Comparison of ENCODE assay signal across 1 cellular context in genomic region chr5:177430146-177430951, GRCh38.
TF ChIP-seq lines count a peak whose summit lies in the region.

No MANE protein-coding gene starts in this region.

TF ChIP-seq in H1, 55 proteins besides CTCF, POLR2A, EP300 and RAD21:
- TF ChIP-seq HDAC2 (IDR thresholded peaks at IDR 0.05; ENCODE audit: borderline replicate concordance in 1 of 2, low read depth in 2 of 2, low read length in 2 of 2), result no peak
- no peak for TF ChIP-seq CREB1 (IDR thresholded peaks at IDR 0.05)
- TF ChIP-seq TEAD4 (IDR thresholded peaks at IDR 0.05; ENCODE audit: low read depth, low read length), result no peak
- no peak for TF ChIP-seq BRCA1 (IDR thresholded peaks at IDR 0.05; ENCODE audit: low read depth, low read length)
- no peak for TF ChIP-seq TAF1 (IDR thresholded peaks at IDR 0.05; ENCODE audit: low read depth, low read length)
- no peak for TF ChIP-seq CHD2 (IDR thresholded peaks at IDR 0.05; ENCODE audit: low read length)
- no peak for TF ChIP-seq JUN (IDR thresholded peaks at IDR 0.05; ENCODE audit: low read depth, low read length)
- TF ChIP-seq HDAC6 (IDR thresholded peaks at IDR 0.05; ENCODE audit: low read depth, low read length), result no peak
- no peak for TF ChIP-seq CBX5 (IDR thresholded peaks at IDR 0.05; ENCODE audit: low read depth, low read length)
- TF ChIP-seq SIN3A (conservative IDR thresholded peaks at IDR 0.05 in 1 of 2, IDR thresholded peaks at IDR 0.05 in 1 of 2; ENCODE audit: low read depth in 1 of 2, low read length in 2 of 2), result no peak
- no peak for TF ChIP-seq SRF (IDR thresholded peaks at IDR 0.05; ENCODE audit: low read depth, low read length)
- TF ChIP-seq ZNF274 (IDR thresholded peaks at IDR 0.05; ENCODE audit: borderline replicate concordance, extremely low read depth, low read length), result no peak
- TF ChIP-seq POU5F1 (IDR thresholded peaks at IDR 0.05; ENCODE audit: low read depth, low read length), result no peak
- no peak for TF ChIP-seq RNF2 (IDR thresholded peaks at IDR 0.05; ENCODE audit: borderline replicate concordance, low read depth, low read length, missing control alignments, poor library complexity, severe bottlenecking)
- no peak for TF ChIP-seq NRF1 (IDR thresholded peaks at IDR 0.05; ENCODE audit: low read depth, low read length)
